Comparison of ENCODE assay signal across 19 cellular contexts in genomic region chr17:74964988-74965622, GRCh38. TPM values are rescaled to one million over a fixed set of nuclear protein-coding genes. Genes with fewer than 3 reads are reported as not detected.
"Had no signal": no experiment of that assay in that cellular context is flagged by ENCODE, and none has a peak within 500 bp of the region (broad histone marks: within the 10 kb centered on the region; RNA-seq: fewer than 3 reads in every experiment).

No MANE protein-coding gene starts in this region.

- H3K4me3 Mint-ChIP-seq: activated CD4-positive, alpha-beta T cell treated with anti-CD3 and anti-CD28 coated beads, Interleukin-2, amount 10 ng/mL, durations not matched to agents 24 days and 14 days; activated T-helper 1 cell treated with anti-CD3 and anti-CD28 coated beads, Interleukin-12 subunit alpha, Interleukin-12 subunit beta, Interleukin-2, Interleukin-4 antibody, amounts not matched to agents 30 ng/mL and 10 ng/mL and 1 ng/mL, durations not matched to agents 14 hours and 24 hours and 36 hours had no signal

- H3K27me3 ChIP-seq: colonic mucosa, heart left ventricle, pancreas had no signal

- ATAC-seq: heart left ventricle, pancreas had no signal

- FAIRE-seq: frontal cortex, pancreas had no signal

- H3K36me3 ChIP-seq: colonic mucosa, SJSA1 had no signal

- H3K4me1 ChIP-seq: colonic mucosa, SJSA1 had no signal

- H3K4me3 ChIP-seq: colonic mucosa, heart left ventricle, lung, pancreas, SJSA1 had no signal

- H3K27ac Mint-ChIP-seq: activated CD4-positive, alpha-beta T cell treated with anti-CD3 and anti-CD28 coated beads, Interleukin-2, amount 10 ng/mL, durations not matched to agents 24 days and 14 days; activated T-helper 1 cell treated with anti-CD3 and anti-CD28 coated beads, Interleukin-12 subunit alpha, Interleukin-12 subunit beta, Interleukin-2, Interleukin-4 antibody, amounts not matched to agents 30 ng/mL and 10 ng/mL and 1 ng/mL, durations not matched to agents 14 hours and 24 hours and 36 hours had no signal

- H3K9me3 ChIP-seq: colonic mucosa, heart left ventricle, pancreas, SJSA1 had no signal

- DNase-seq: activated CD4-positive, alpha-beta T cell treated with anti-CD3 and anti-CD28 coated beads, Interleukin-2, amount 10 ng/mL, durations not matched to agents 24 days and 14 days; activated CD4-positive, CD25-positive, alpha-beta regulatory T cell; activated naive CD4-positive, alpha-beta T cell; colonic mucosa; effector CD8-positive, alpha-beta T cell; midbrain; stimulated activated naive CD4-positive, alpha-beta T cell treated with Interleukin-2 at 50 U/mL for 16 hours; trophoblast cell had no signal

- H3K27ac ChIP-seq: colonic mucosa, heart left ventricle, pancreas, SJSA1 had no signal

- H3K9me3 Mint-ChIP-seq: activated CD4-positive, alpha-beta T cell treated with anti-CD3 and anti-CD28 coated beads, Interleukin-2, amount 10 ng/mL, durations not matched to agents 24 days and 14 days; activated T-helper 1 cell treated with anti-CD3 and anti-CD28 coated beads, Interleukin-12 subunit alpha, Interleukin-12 subunit beta, Interleukin-2, Interleukin-4 antibody, amounts not matched to agents 30 ng/mL and 10 ng/mL and 1 ng/mL, durations not matched to agents 14 hours and 24 hours and 36 hours had no signal

RNA-seq across cellular contexts. Expression of gene HID1, which starts 7.5 kb away (rescaled TPM):
- total RNA-seq: activated CD4-positive, alpha-beta T cell treated with anti-CD3 and anti-CD28 coated beads, Interleukin-2, amount 10 ng/mL, durations not matched to agents 24 days and 14 days had no signal

RNA-seq across cellular contexts. Expression of gene OTOP3, which starts 29.4 kb away (rescaled TPM):
- total RNA-seq: activated CD4-positive, alpha-beta T cell treated with anti-CD3 and anti-CD28 coated beads, Interleukin-2, amount 10 ng/mL, durations not matched to agents 24 days and 14 days; activated T-helper 1 cell treated with anti-CD3 and anti-CD28 coated beads, Interleukin-12 subunit alpha, Interleukin-12 subunit beta, Interleukin-2, Interleukin-4 antibody, amounts not matched to agents 30 ng/mL and 10 ng/mL and 1 ng/mL, durations not matched to agents 14 hours and 24 hours and 36 hours; cardiac septum; fibroblast of lung; frontal cortex; heart left ventricle; lung; myocyte; renal cortical epithelial cell; SJSA1; T-helper 2 cell treated with Interferon-gamma antibody and Interleukin-4, amounts not matched to agents 100 ng/mL and 5 ng/mL, for 36 hours had no signal
- polyA plus RNA-seq: fibroblast of lung, heart left ventricle, lung had no signal

RNA-seq across cellular contexts. Expression of gene OTOP2, which starts 41.0 kb away (rescaled TPM):
- total RNA-seq: activated CD4-positive, alpha-beta T cell treated with anti-CD3 and anti-CD28 coated beads, Interleukin-2, amount 10 ng/mL, durations not matched to agents 24 days and 14 days; activated T-helper 1 cell treated with anti-CD3 and anti-CD28 coated beads, Interleukin-12 subunit alpha, Interleukin-12 subunit beta, Interleukin-2, Interleukin-4 antibody, amounts not matched to agents 30 ng/mL and 10 ng/mL and 1 ng/mL, durations not matched to agents 14 hours and 24 hours and 36 hours; cardiac septum; fibroblast of lung; frontal cortex; heart left ventricle; lung; myocyte; pancreas; renal cortical epithelial cell; SJSA1; T-helper 2 cell treated with Interferon-gamma antibody and Interleukin-4, amounts not matched to agents 100 ng/mL and 5 ng/mL, for 36 hours had no signal
- polyA plus RNA-seq: fibroblast of lung, heart left ventricle, lung, pancreas had no signal

RNA-seq across cellular contexts. Expression of gene USH1G, which starts 42.0 kb away (rescaled TPM):
- total RNA-seq: activated CD4-positive, alpha-beta T cell treated with anti-CD3 and anti-CD28 coated beads, Interleukin-2, amount 10 ng/mL, durations not matched to agents 24 days and 14 days; activated T-helper 1 cell treated with anti-CD3 and anti-CD28 coated beads, Interleukin-12 subunit alpha, Interleukin-12 subunit beta, Interleukin-2, Interleukin-4 antibody, amounts not matched to agents 30 ng/mL and 10 ng/mL and 1 ng/mL, durations not matched to agents 14 hours and 24 hours and 36 hours; cardiac septum; fibroblast of lung; heart left ventricle; lung; myocyte; renal cortical epithelial cell; SJSA1; T-helper 2 cell treated with Interferon-gamma antibody and Interleukin-4, amounts not matched to agents 100 ng/mL and 5 ng/mL, for 36 hours had no signal
- polyA plus RNA-seq: fibroblast of lung, heart left ventricle had no signal
